11 cellular contexts compared by ENCODE assay signal in the genomic region with DNA sequence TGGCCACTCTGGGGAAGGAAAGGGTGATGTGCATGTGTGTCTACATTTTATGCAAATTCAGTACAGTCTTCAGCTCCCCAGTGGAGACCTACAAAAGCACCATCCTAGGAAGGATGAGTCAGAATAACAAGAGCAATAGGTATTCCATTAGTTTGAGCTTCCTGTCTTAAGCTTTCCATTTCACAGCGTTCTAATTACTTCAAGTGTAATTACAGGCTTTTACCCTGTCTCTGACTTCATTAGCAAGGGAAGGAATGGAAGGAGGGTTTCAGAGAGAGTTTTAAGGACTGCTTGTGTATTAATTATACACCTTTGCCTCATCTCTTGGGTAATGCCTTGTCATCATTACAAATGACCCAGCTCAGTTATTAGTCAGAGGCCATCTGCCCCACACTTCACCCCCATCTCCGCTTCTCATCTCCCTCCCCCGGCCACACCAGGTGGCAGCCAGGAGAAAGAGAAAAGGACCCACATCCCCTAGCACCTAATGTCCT.
DNase-seq lines count a peak whose midpoint lies in the region; ATAC-seq, FAIRE-seq and TF ChIP-seq lines count a peak whose summit lies in the region.
"Had no signal": no experiment of that assay in that cellular context is flagged by ENCODE, and none has a peak within 500 bp of the region (broad histone marks: within the 10 kb centered on the region; RNA-seq: fewer than 3 reads in every experiment).

No MANE protein-coding gene starts in this region.

- ATAC-seq in GM18508 (IDR thresholded peaks at IDR 0.05; ENCODE audit: insufficient read depth, unreplicated experiment) (peak; percentile 80), GM21717 (IDR thresholded peaks at IDR 0.05; ENCODE audit: unreplicated experiment) (peak; percentile 89), HG03432 (IDR thresholded peaks at IDR 0.05; ENCODE audit: unreplicated experiment) (peak; percentile 90), GM12878 (peak; percentile 89)

- 0% methylated on average over 3 of the region's 3 CpGs for WGBS in GM12878 (ENCODE audit: insufficient coverage, insufficient replicate concordance, low lambda C conversion rate, missing lambda C conversion rate)

- in situ Hi-C loops in GM12878 (cut with MboI) = no loop called here

- H4K20me1 ChIP-seq in GM12878 (ENCODE audit: control insufficient read depth, insufficient read depth) = no peaks in the 10 kb centered on the region

- no peak for TF ChIP-seq POLR2A in GM12878 (IDR thresholded peaks at IDR 0.05; ENCODE audit: low read depth, low read length)

- POLR2A ChIA-PET in GM12878 (lab: Charles Lee) = interaction anchor here (1.1 to 1.3 kb wide), 3 partner anchors 11 to 21 kb away, joined by 3 read pairs; no protein-coding TSS in a partner anchor

- RAD21 ChIA-PET in GM12878 (lab: Charles Lee; ENCODE audit: unreplicated experiment) = interaction anchor here (1.0 to 2.1 kb wide), 4 partner anchors 10 to 155 kb away, joined by 3 to 6 read pairs (median 4); no protein-coding TSS in a partner anchor

- H3K9ac ChIP-seq in GM12878 (ENCODE audit: control insufficient read depth, insufficient read depth, low read length) = no peak overlapping the region
- H3K9ac ChIP-seq in colonic mucosa (ENCODE audit: low read depth in 2 of 2, low read length in 2 of 2) = no peak overlapping the region

- no peaks in the 10 kb centered on the region for H3K79me2 ChIP-seq in GM12878 (ENCODE audit: control insufficient read depth, insufficient read depth, low read length)

- H3K36me3 ChIP-seq in GM12878 (ENCODE audit: control insufficient read depth in 2 of 2, insufficient read depth in 2 of 2, low read length in 1 of 2) (no peaks in the 10 kb centered on the region), colonic mucosa (no peaks in the 10 kb centered on the region)

- H2AFZ ChIP-seq in GM12878 (ENCODE audit: control insufficient read depth, low read depth, low read length) = peak overlapping the region; percentile 13

- CTCF ChIA-PET in GM12878 (lab: Yijun Ruan, JAX) = interaction anchor here (0.7 to 1.6 kb wide), 9 partner anchors 10 to 324 kb away, joined by 3 to 7 read pairs (median 3); partner anchors contain the start of gene NUDT16

- SMC1A ChIA-PET in GM12878 (lab: Charles Lee; ENCODE audit: uncharacterized antibody, unreplicated experiment) = interaction anchor here (0.7 to 2.2 kb wide), 10 partner anchors 9 to 152 kb away, joined by 3 to 13 read pairs (median 6); no protein-coding TSS in a partner anchor

- H3K9me3 ChIP-seq in GM12878 (replicated peaks; ENCODE audit: control insufficient read depth, insufficient read depth, low read length) (no peaks in the 10 kb centered on the region), colonic mucosa (no peaks in the 10 kb centered on the region)

- no peak overlapping the region for H3K27ac ChIP-seq in GM12878 (ENCODE audit: control insufficient read depth, insufficient read depth)
- H3K27ac ChIP-seq in colonic mucosa = no peak overlapping the region

- H3K4me1 ChIP-seq in GM12878 (ENCODE audit: control insufficient read depth, insufficient read depth, low read length) = peaks cover 10% of the 10 kb centered on the region; the same call in 1 of the 2 replicates
- H3K4me1 ChIP-seq in colonic mucosa = no peaks in the 10 kb centered on the region

- intact Hi-C loops in GM12878 (cut with micrococcal nuclease; ENCODE audit: unreplicated experiment) (no loop called here), colonic mucosa (cut with DNase I) (no loop called here)

- FAIRE-seq in GM12878 (lab: Jason Lieb, UNC) = peak; percentile 71

- DNase-seq in GM12878 (ENCODE audit: low read depth, low spot score) (no peak), colonic mucosa (no peak), NCI-H1092 treated with DMSO at 0.1 percent for 48 hours (lab: John Stamatoyannopoulos, UW) (no peak), germinal center (ENCODE audit: low spot score) (no peak), SHP77 treated with DMSO at 0.1 percent for 48 hours (lab: John Stamatoyannopoulos, UW) (no peak)
- DNase-seq: activated naive CD4-positive, alpha-beta T cell treated with anti-CD3 and anti-CD28 coated beads for 36 hours; Calu3; SW 1271 had no signal

- peak in 1 of 2 experiments; percentile 22; a peak in 1 of 4 replicates for TF ChIP-seq EP300 in GM12878 (IDR thresholded peaks at IDR 0.05; ENCODE audit: borderline replicate concordance in 1 of 2, control insufficient read depth in 1 of 2, low read depth in 2 of 2, low read length in 2 of 2)

- TF ChIP-seq CTCF in GM12878 (IDR thresholded peaks at IDR 0.05 in 2 of 3, conservative IDR thresholded peaks at IDR 0.05 in 1 of 3; ENCODE audit: control insufficient read depth in 2 of 3, extremely low read depth in 1 of 3, insufficient read depth in 1 of 3, low read depth in 3 of 3, low read length in 3 of 3) (no peak), colonic mucosa (IDR thresholded peaks at IDR 0.05) (no peak)

- no TSS peak for BruUV-seq in GM12878 (replicated peaks; lab: Mats Ljungman, UMichigan)

- 0 out of 2 replicates have a peak, but pooled peaks have one; percentile 9 for TF ChIP-seq RAD21 in GM12878 (IDR thresholded peaks at IDR 0.05; ENCODE audit: insufficient read depth, low read depth, low read length)

- H3K4me3 ChIP-seq in GM12878 (no peak overlapping the region), colonic mucosa (no peak overlapping the region)

- H3K4me2 ChIP-seq in GM12878 (ENCODE audit: control insufficient read depth, insufficient read depth) = no peak overlapping the region

- H3K27me3 ChIP-seq in GM12878 (replicated peaks in 1 of 2; ENCODE audit: control insufficient read depth in 2 of 2, insufficient read depth in 2 of 2, low read length in 1 of 2) (no peaks in the 10 kb centered on the region), colonic mucosa (no peaks in the 10 kb centered on the region)

TF ChIP-seq in GM12878, 131 proteins besides CTCF, POLR2A, EP300 and RAD21 (continues in another document):
- TF ChIP-seq TCF7 (IDR thresholded peaks at IDR 0.05; ENCODE audit: borderline replicate concordance) = no peak
- TF ChIP-seq BRCA1 (IDR thresholded peaks at IDR 0.05; ENCODE audit: low read depth, low read length) = no peak
- TF ChIP-seq, protein P1, sequence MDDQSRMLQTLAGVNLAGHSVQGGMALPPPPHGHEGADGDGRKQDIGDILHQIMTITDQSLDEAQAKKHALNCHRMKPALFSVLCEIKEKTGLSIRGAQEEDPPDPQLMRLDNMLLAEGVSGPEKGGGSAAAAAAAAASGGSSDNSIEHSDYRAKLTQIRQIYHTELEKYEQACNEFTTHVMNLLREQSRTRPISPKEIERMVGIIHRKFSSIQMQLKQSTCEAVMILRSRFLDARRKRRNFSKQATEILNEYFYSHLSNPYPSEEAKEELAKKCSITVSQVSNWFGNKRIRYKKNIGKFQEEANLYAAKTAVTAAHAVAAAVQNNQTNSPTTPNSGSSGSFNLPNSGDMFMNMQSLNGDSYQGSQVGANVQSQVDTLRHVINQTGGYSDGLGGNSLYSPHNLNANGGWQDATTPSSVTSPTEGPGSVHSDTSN (IDR thresholded peaks at IDR 0.05; ENCODE audit: insufficient replicate concordance, low read depth, low read length) = no peak
- no peak for TF ChIP-seq CBFB (IDR thresholded peaks at IDR 0.05; ENCODE audit: low read depth)
- no peak for TF ChIP-seq RBBP5 (conservative IDR thresholded peaks at IDR 0.05)
- TF ChIP-seq ZBED1 (IDR thresholded peaks at IDR 0.05; ENCODE audit: borderline replicate concordance) = no peak
- no peak for TF ChIP-seq LARP7 (IDR thresholded peaks at IDR 0.05)
- TF ChIP-seq ATF2 (IDR thresholded peaks at IDR 0.05; ENCODE audit: low read length) = peak; percentile 64; the same call in 1 of the 2 replicates
- TF ChIP-seq GABPA (IDR thresholded peaks at IDR 0.05; ENCODE audit: low read depth) = no peak
- peak; percentile 60; the same call in 1 of the 2 replicates for TF ChIP-seq CREM (IDR thresholded peaks at IDR 0.05; ENCODE audit: low read depth)
- TF ChIP-seq DPF2 (IDR thresholded peaks at IDR 0.05) = peak; percentile 52
- TF ChIP-seq SPI1 (IDR thresholded peaks at IDR 0.05; ENCODE audit: borderline replicate concordance, insufficient read depth, low read depth, low read length) = no peak
- no peak for TF ChIP-seq BHLHE40 (IDR thresholded peaks at IDR 0.05; ENCODE audit: borderline replicate concordance in 1 of 2, low read depth in 2 of 2, low read length in 1 of 2)
- no peak for TF ChIP-seq STAT1 (conservative IDR thresholded peaks at IDR 0.05)
- peak; percentile 79 for TF ChIP-seq CREB1 (IDR thresholded peaks at IDR 0.05; ENCODE audit: low read depth)
- no peak for TF ChIP-seq HDAC6 (IDR thresholded peaks at IDR 0.05; ENCODE audit: unreplicated experiment)
- no peak for TF ChIP-seq FOXK2 (IDR thresholded peaks at IDR 0.05)
- no peak for TF ChIP-seq CHD4 (IDR thresholded peaks at IDR 0.05)
- peak; percentile 59; the same call in 1 of the 2 replicates for TF ChIP-seq TCF3 (IDR thresholded peaks at IDR 0.05; ENCODE audit: borderline replicate concordance, insufficient read depth, low read depth, low read length)
